In genomic region chr20:51312480-51312783, GRCh38 we compare ENCODE assay signal across 31 cellular contexts.
DNase-seq lines count a peak whose midpoint lies in the region; ATAC-seq and TF ChIP-seq lines count a peak whose summit lies in the region.
"Had no signal": no experiment of that assay in that cellular context is flagged by ENCODE, and none has a peak within 500 bp of the region (broad histone marks: within the 10 kb centered on the region; RNA-seq: fewer than 3 reads in every experiment).

No MANE protein-coding gene starts in this region.

- intact Hi-C loops in left lung (cut with DNase I), result no loop called here
- intact Hi-C loops in activated T-helper 1 cell treated with anti-CD3 and anti-CD28 coated beads, Interleukin-12 subunit alpha, Interleukin-12 subunit beta, Interleukin-2, Interleukin-4 antibody, amounts not matched to agents 30 ng/mL and 10 ng/mL and 1 ng/mL, durations not matched to agents 14 hours and 24 hours and 36 hours (cut with micrococcal nuclease), result no loop called here

- H3K27ac Mint-ChIP-seq in WTC11 (peak overlapping the region; percentile 80), type B pancreatic cell (peak overlapping the region; percentile 93)
- no peak overlapping the region for H3K27ac Mint-ChIP-seq in activated T-helper 1 cell treated with anti-CD3 and anti-CD28 coated beads, Interleukin-12 subunit alpha, Interleukin-12 subunit beta, Interleukin-2, Interleukin-4 antibody, amounts not matched to agents 30 ng/mL and 10 ng/mL and 1 ng/mL, durations not matched to agents 14 hours and 24 hours and 36 hours
- H3K27ac Mint-ChIP-seq: activated CD8-positive, alpha-beta memory T cell treated with anti-CD3 and anti-CD28 coated beads, Interleukin-2, amount 10 ng/mL, durations not matched to agents 7 days and 5 days; nephron progenitor cell; stimulated activated naive CD8-positive, alpha-beta T cell treated with anti-CD3 and anti-CD28 coated beads, Interleukin-15, Interleukin-2, amounts not matched to agents 100 ng/mL and 50 ng/mL, for 24 hours; T-helper 1 cell treated with Interleukin-12 subunit alpha and Interleukin-12 subunit beta and Interleukin-4 antibody, amounts not matched to agents 30 μg/mL and 1 μg/mL, for 36 hours had no signal

- ATAC-seq in WTC11, result peak; percentile 40
- peak; percentile 16 for ATAC-seq in left lung
- ATAC-seq: activated CD4-positive, CD25-positive, alpha-beta regulatory T cell treated with anti-CD3 and anti-CD28 coated beads, Interleukin-2, amount 50 U/mL, for 24 hours; activated CD8-positive, alpha-beta memory T cell treated with anti-CD3 and anti-CD28 coated beads, Interleukin-2, amount 10 ng/mL, durations not matched to agents 7 days and 5 days had no signal

- H3K9me3 ChIP-seq in left lung, result no peaks in the 10 kb centered on the region
- H3K9me3 ChIP-seq: BE2C, right atrium auricular region, thoracic aorta, vagina had no signal

- DNase-seq in H7, result peak; percentile 49
- DNase-seq in WTC11 (ENCODE audit: low spot score), result no peak
- no peak for DNase-seq in left lung
- DNase-seq in type B pancreatic cell (ENCODE audit: extremely low spot score, unreplicated experiment), result no peak
- no peak for DNase-seq in activated T-helper 1 cell treated with anti-CD3 and anti-CD28 coated beads, Interleukin-12 subunit alpha, Interleukin-12 subunit beta, Interleukin-2, Interleukin-4 antibody, amounts not matched to agents 30 ng/mL and 10 ng/mL and 1 ng/mL, durations not matched to agents 14 hours and 24 hours and 36 hours (ENCODE audit: low spot score)
- no peak for DNase-seq in T-helper 2 cell
- no peak for DNase-seq in DMS53 treated with DMSO at 0.1 percent for 48 hours (lab: John Stamatoyannopoulos, UW; ENCODE audit: unreplicated experiment)
- DNase-seq: activated CD4-positive, alpha-beta T cell treated with anti-CD3 and anti-CD28 coated beads, Interleukin-2, amount 50 U/mL, for 4 hours; activated CD8-positive, alpha-beta memory T cell treated with anti-CD3 and anti-CD28 coated beads, Interleukin-2, amount 10 ng/mL, durations not matched to agents 7 days and 5 days; activated T-cell treated with anti-CD3 and anti-CD28 coated beads, Interleukin-2, amount 50 U/mL, for 48 hours; BE2C; DMS53; effector memory CD4-positive, alpha-beta T cell; GDM1; GM23248; KBM-7; NCI-H1092; NCI-H1694 treated with DMSO at 0.1 percent for 48 hours; NCI-H510A; nephron progenitor cell; stimulated activated CD4-positive, alpha-beta T cell treated with anti-CD3 and anti-CD28 coated beads, Interleukin-1b, Interleukin-23, amount 100 ng/mL, for 48 hours had no signal

- H3K36me3 ChIP-seq in H7 (replicated peaks; ENCODE audit: control insufficient read depth, insufficient read depth, low read length) (no peaks in the 10 kb centered on the region), left lung (no peaks in the 10 kb centered on the region)
- H3K36me3 ChIP-seq: ascending aorta, BE2C, right atrium auricular region, thoracic aorta, vagina had no signal

- H3K27ac ChIP-seq in left lung, result no peak overlapping the region
- H3K27ac ChIP-seq: ascending aorta, coronary artery, GM23248, SK-N-MC, thoracic aorta, vagina had no signal

- no peak overlapping the region for H3K4me3 ChIP-seq in H7 (ENCODE audit: insufficient read depth, low read depth, low read length)
- H3K4me3 ChIP-seq in left lung, result no peak overlapping the region
- H3K4me3 ChIP-seq: ascending aorta, coronary artery, GM23248, lung, right atrium auricular region, SK-N-MC, thoracic aorta, vagina had no signal

- H3K9me3 Mint-ChIP-seq in WTC11 (peaks cover 31% of the 10 kb centered on the region), type B pancreatic cell (peaks cover 4% of the 10 kb centered on the region)
- H3K9me3 Mint-ChIP-seq in activated T-helper 1 cell treated with anti-CD3 and anti-CD28 coated beads, Interleukin-12 subunit alpha, Interleukin-12 subunit beta, Interleukin-2, Interleukin-4 antibody, amounts not matched to agents 30 ng/mL and 10 ng/mL and 1 ng/mL, durations not matched to agents 14 hours and 24 hours and 36 hours, result no peaks in the 10 kb centered on the region
- H3K9me3 Mint-ChIP-seq: T-helper 1 cell treated with Interleukin-12 subunit alpha and Interleukin-12 subunit beta and Interleukin-4 antibody, amounts not matched to agents 30 μg/mL and 1 μg/mL, for 36 hours had no signal

- H3K36me3 Mint-ChIP-seq in WTC11, result peaks cover 22% of the 10 kb centered on the region
- no peaks in the 10 kb centered on the region for H3K36me3 Mint-ChIP-seq in type B pancreatic cell
- no peaks in the 10 kb centered on the region for H3K36me3 Mint-ChIP-seq in activated T-helper 1 cell treated with anti-CD3 and anti-CD28 coated beads, Interleukin-12 subunit alpha, Interleukin-12 subunit beta, Interleukin-2, Interleukin-4 antibody, amounts not matched to agents 30 ng/mL and 10 ng/mL and 1 ng/mL, durations not matched to agents 14 hours and 24 hours and 36 hours (ENCODE audit: low read depth)
- H3K36me3 Mint-ChIP-seq: activated CD8-positive, alpha-beta memory T cell treated with anti-CD3 and anti-CD28 coated beads, Interleukin-2, amount 10 ng/mL, durations not matched to agents 7 days and 5 days had no signal

- H3K27me3 ChIP-seq in H7 (ENCODE audit: control insufficient read depth, insufficient read depth, low read length), result peaks cover 2% of the 10 kb centered on the region; the same call in 1 of the 2 replicates
- H3K27me3 ChIP-seq in left lung, result peaks cover 0 to 11% of the 10 kb centered on the region in 2 donors
- H3K27me3 ChIP-seq: ascending aorta, right atrium auricular region, vagina had no signal

- CTCF ChIA-PET in WTC11 (lab: Charles Lee), result interaction anchor here (0.9 to 2.5 kb wide), 7 partner anchors 10 to 325 kb away, joined by 3 to 18 read pairs (median 10); no protein-coding TSS in a partner anchor

- H3K4me3 Mint-ChIP-seq in WTC11 (peak overlapping the region; percentile 48), type B pancreatic cell (peak overlapping the region; percentile 75)
- H3K4me3 Mint-ChIP-seq in activated T-helper 1 cell treated with anti-CD3 and anti-CD28 coated beads, Interleukin-12 subunit alpha, Interleukin-12 subunit beta, Interleukin-2, Interleukin-4 antibody, amounts not matched to agents 30 ng/mL and 10 ng/mL and 1 ng/mL, durations not matched to agents 14 hours and 24 hours and 36 hours, result no peak overlapping the region
- H3K4me3 Mint-ChIP-seq: activated CD8-positive, alpha-beta memory T cell treated with anti-CD3 and anti-CD28 coated beads, Interleukin-2, amount 10 ng/mL, durations not matched to agents 7 days and 5 days; nephron progenitor cell; stimulated activated naive CD8-positive, alpha-beta T cell treated with anti-CD3 and anti-CD28 coated beads, Interleukin-15, Interleukin-2, amounts not matched to agents 100 ng/mL and 50 ng/mL, for 24 hours; T-helper 1 cell treated with Interleukin-12 subunit alpha and Interleukin-12 subunit beta and Interleukin-4 antibody, amounts not matched to agents 30 μg/mL and 1 μg/mL, for 36 hours had no signal

- H3K4me1 Mint-ChIP-seq in WTC11 (peaks cover 48% of the 10 kb centered on the region), type B pancreatic cell (ENCODE audit: unreplicated experiment) (peaks cover 17% of the 10 kb centered on the region)
- H3K4me1 Mint-ChIP-seq in activated T-helper 1 cell treated with anti-CD3 and anti-CD28 coated beads, Interleukin-12 subunit alpha, Interleukin-12 subunit beta, Interleukin-2, Interleukin-4 antibody, amounts not matched to agents 30 ng/mL and 10 ng/mL and 1 ng/mL, durations not matched to agents 14 hours and 24 hours and 36 hours (ENCODE audit: low read depth), result no peaks in the 10 kb centered on the region
- H3K4me1 Mint-ChIP-seq: activated CD8-positive, alpha-beta memory T cell treated with anti-CD3 and anti-CD28 coated beads, Interleukin-2, amount 10 ng/mL, durations not matched to agents 7 days and 5 days had no signal

- TF ChIP-seq CTCF in WTC11 (IDR thresholded peaks at IDR 0.05), result no peak
- no peak for TF ChIP-seq CTCF in left lung (IDR thresholded peaks at IDR 0.05)
- TF ChIP-seq CTCF in type B pancreatic cell (conservative IDR thresholded peaks at IDR 0.05), result no peak

- POLR2A ChIA-PET in WTC11 (lab: Charles Lee), result no interaction called here

- H3K4me1 ChIP-seq in left lung, result no peaks in the 10 kb centered on the region
- H3K4me1 ChIP-seq: ascending aorta, BE2C, vagina had no signal

- H3K27me3 Mint-ChIP-seq in WTC11 (ENCODE audit: low read depth), result peaks cover 66% of the 10 kb centered on the region
- H3K27me3 Mint-ChIP-seq in type B pancreatic cell, result no peaks in the 10 kb centered on the region
- peaks cover 25% of the 10 kb centered on the region for H3K27me3 Mint-ChIP-seq in activated T-helper 1 cell treated with anti-CD3 and anti-CD28 coated beads, Interleukin-12 subunit alpha, Interleukin-12 subunit beta, Interleukin-2, Interleukin-4 antibody, amounts not matched to agents 30 ng/mL and 10 ng/mL and 1 ng/mL, durations not matched to agents 14 hours and 24 hours and 36 hours (ENCODE audit: insufficient read depth)

TF ChIP-seq in WTC11, 78 proteins besides CTCF, POLR2A, EP300 and RAD21 (continues in another document):
- no peak for TF ChIP-seq FOXP4 (CRISPR knock-in tag; IDR thresholded peaks at IDR 0.05)
